Comparison of ENCODE assay signal across 1 cellular context in the genomic region with DNA sequence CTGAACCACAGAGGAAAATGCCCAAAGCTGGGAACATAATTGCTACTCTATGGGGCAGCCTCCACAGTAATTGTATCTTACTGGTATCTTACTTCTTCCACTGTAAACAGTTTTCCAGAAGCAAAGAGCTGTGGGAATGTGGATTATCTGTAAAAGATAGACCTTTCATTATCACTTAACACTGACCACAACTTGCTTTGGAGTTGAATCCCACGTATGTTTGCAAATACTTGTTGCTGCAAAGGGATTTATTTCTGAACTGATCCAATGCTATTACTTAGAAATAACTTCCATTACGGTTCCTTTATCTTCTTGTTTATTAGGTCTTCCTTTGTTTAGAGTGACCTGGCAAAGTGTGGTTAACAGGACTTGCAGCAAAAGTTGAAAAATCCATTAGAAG.
TF ChIP-seq lines count a peak whose summit lies in the region.

No MANE protein-coding gene starts in this region.

TF ChIP-seq in IMR-90, 13 proteins besides CTCF, POLR2A, EP300 and RAD21:
- TF ChIP-seq, protein P1, sequence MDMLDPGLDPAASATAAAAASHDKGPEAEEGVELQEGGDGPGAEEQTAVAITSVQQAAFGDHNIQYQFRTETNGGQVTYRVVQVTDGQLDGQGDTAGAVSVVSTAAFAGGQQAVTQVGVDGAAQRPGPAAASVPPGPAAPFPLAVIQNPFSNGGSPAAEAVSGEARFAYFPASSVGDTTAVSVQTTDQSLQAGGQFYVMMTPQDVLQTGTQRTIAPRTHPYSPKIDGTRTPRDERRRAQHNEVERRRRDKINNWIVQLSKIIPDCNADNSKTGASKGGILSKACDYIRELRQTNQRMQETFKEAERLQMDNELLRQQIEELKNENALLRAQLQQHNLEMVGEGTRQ (IDR thresholded peaks at IDR 0.05; ENCODE audit: low read depth, low read length) = no peak
- TF ChIP-seq, protein P2, sequence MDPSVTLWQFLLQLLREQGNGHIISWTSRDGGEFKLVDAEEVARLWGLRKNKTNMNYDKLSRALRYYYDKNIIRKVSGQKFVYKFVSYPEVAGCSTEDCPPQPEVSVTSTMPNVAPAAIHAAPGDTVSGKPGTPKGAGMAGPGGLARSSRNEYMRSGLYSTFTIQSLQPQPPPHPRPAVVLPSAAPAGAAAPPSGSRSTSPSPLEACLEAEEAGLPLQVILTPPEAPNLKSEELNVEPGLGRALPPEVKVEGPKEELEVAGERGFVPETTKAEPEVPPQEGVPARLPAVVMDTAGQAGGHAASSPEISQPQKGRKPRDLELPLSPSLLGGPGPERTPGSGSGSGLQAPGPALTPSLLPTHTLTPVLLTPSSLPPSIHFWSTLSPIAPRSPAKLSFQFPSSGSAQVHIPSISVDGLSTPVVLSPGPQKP (IDR thresholded peaks at IDR 0.05; ENCODE audit: borderline replicate concordance, low read depth, low read length) = no peak
- TF ChIP-seq SMC3 (IDR thresholded peaks at IDR 0.05; ENCODE audit: low read depth, low read length) (no peak), BHLHE40 (IDR thresholded peaks at IDR 0.05; ENCODE audit: low read depth, low read length) (no peak), MAFK (IDR thresholded peaks at IDR 0.05; ENCODE audit: low read depth, low read length) (no peak), CEBPB (IDR thresholded peaks at IDR 0.05; ENCODE audit: low read depth, low read length) (no peak), CHD1 (IDR thresholded peaks at IDR 0.05; ENCODE audit: low read depth, low read length) (no peak), RFX5 (IDR thresholded peaks at IDR 0.05; ENCODE audit: low read depth, low read length) (no peak), FOS (IDR thresholded peaks at IDR 0.05; ENCODE audit: low read depth, low read length) (no peak), MAZ (IDR thresholded peaks at IDR 0.05; ENCODE audit: borderline replicate concordance, low read depth, low read length) (no peak), NFE2L2 (IDR thresholded peaks at IDR 0.05; ENCODE audit: low read depth, low read length) (no peak), MXI1 (IDR thresholded peaks at IDR 0.05; ENCODE audit: borderline replicate concordance, low read depth, low read length) (no peak), RCOR1 (IDR thresholded peaks at IDR 0.05; ENCODE audit: insufficient replicate concordance, low read length) (no peak)
TF ChIP-seq in IMR-90: peak in this region for 0.
